1 cellular context compared by ENCODE assay signal in genomic region chr1:26318338-26319064, GRCh38.
TF ChIP-seq lines count a peak whose summit lies in the region.

No MANE protein-coding gene starts in this region.

TF ChIP-seq in K562, 482 proteins besides CTCF, POLR2A, EP300 and RAD21:
- no peak for TF ChIP-seq RBM39 (optimal IDR thresholded peaks at IDR 0.05; ENCODE audit: low read depth, low read length)
- TF ChIP-seq IRF1 (CRISPR knock-in tag; IDR thresholded peaks at IDR 0.05; ENCODE audit: borderline replicate concordance) = no peak
- no peak for TF ChIP-seq NR2F6 (CRISPR knock-in tag; IDR thresholded peaks at IDR 0.05)
- TF ChIP-seq RERE (CRISPR knock-in tag; IDR thresholded peaks at IDR 0.05; ENCODE audit: borderline replicate concordance) = no peak
- TF ChIP-seq RCOR1 (IDR thresholded peaks at IDR 0.05; ENCODE audit: borderline replicate concordance in 1 of 2, low read depth in 2 of 2, low read length in 2 of 2) = 0 out of 4 replicates have a peak, but pooled peaks of 1 of the 2 experiments have one; percentile 40
- TF ChIP-seq EGR1 (conservative IDR thresholded peaks at IDR 0.05) = peak; percentile 92
- no peak for TF ChIP-seq SRSF1 (IDR thresholded peaks at IDR 0.05; ENCODE audit: low read depth, low read length)
- 0 out of 2 replicates have a peak, but pooled peaks have one; percentile 20 for TF ChIP-seq ZNF592 (IDR thresholded peaks at IDR 0.05)
- TF ChIP-seq ZFPM2 (CRISPR knock-in tag; IDR thresholded peaks at IDR 0.05) = no peak
- no peak for TF ChIP-seq ZNF79 (CRISPR knock-in tag; IDR thresholded peaks at IDR 0.05; ENCODE audit: low read depth)
- TF ChIP-seq HIVEP1 (CRISPR knock-in tag; IDR thresholded peaks at IDR 0.05) = 0 out of 2 replicates have a peak, but pooled peaks have one; percentile 30
- peak; percentile 57; the same call in 1 of the 2 replicates for TF ChIP-seq USF1 (CRISPR knock-in tag; IDR thresholded peaks at IDR 0.05)
- TF ChIP-seq GTF2A2 (tag; IDR thresholded peaks at IDR 0.05) = no peak
- peak; percentile 4; the same call in 1 of the 2 replicates for TF ChIP-seq JUND (IDR thresholded peaks at IDR 0.05; ENCODE audit: borderline replicate concordance, low read depth, low read length)
- TF ChIP-seq JUND (tag; IDR thresholded peaks at IDR 0.05; ENCODE audit: borderline replicate concordance, low read depth, low read length) = no peak
- TF ChIP-seq USF2 (CRISPR knock-in tag; IDR thresholded peaks at IDR 0.05) = peak; percentile 41
- no peak for TF ChIP-seq CHAMP1 (IDR thresholded peaks at IDR 0.05)
- 0 out of 2 replicates have a peak, but pooled peaks have one; percentile 15 for TF ChIP-seq CBFA2T3 (IDR thresholded peaks at IDR 0.05)
- TF ChIP-seq SPI1 (IDR thresholded peaks at IDR 0.05; ENCODE audit: borderline replicate concordance, low read depth, low read length) = peak; percentile 22; the same call in 1 of the 2 replicates
- TF ChIP-seq WHSC1 (IDR thresholded peaks at IDR 0.05; ENCODE audit: low read length) = no peak
- no peak for TF ChIP-seq ARID1B (IDR thresholded peaks at IDR 0.05)
- TF ChIP-seq THRA (IDR thresholded peaks at IDR 0.05) = no peak
- TF ChIP-seq NR4A1 (CRISPR knock-in tag; IDR thresholded peaks at IDR 0.05) = no peak
- TF ChIP-seq NR4A1 (tag; IDR thresholded peaks at IDR 0.05) = no peak
- no peak for TF ChIP-seq ARID3A (IDR thresholded peaks at IDR 0.05; ENCODE audit: borderline replicate concordance, low read depth, low read length)
- TF ChIP-seq MXI1 (IDR thresholded peaks at IDR 0.05; ENCODE audit: low read depth, low read length) = no peak
- no peak for TF ChIP-seq ZNF134 (CRISPR knock-in tag; conservative IDR thresholded peaks at IDR 0.05)
- TF ChIP-seq CC2D1A (IDR thresholded peaks at IDR 0.05) = 0 out of 2 replicates have a peak, but pooled peaks have one; percentile 3
- no peak for TF ChIP-seq ZFP36 (IDR thresholded peaks at IDR 0.05; ENCODE audit: low read depth, low read length, partially characterized antibody)
- TF ChIP-seq MEF2D (tag; conservative IDR thresholded peaks at IDR 0.05; ENCODE audit: low read depth) = no peak
- TF ChIP-seq ELF4 (CRISPR knock-in tag; IDR thresholded peaks at IDR 0.05) = 0 out of 2 replicates have a peak, but pooled peaks have one; percentile 5
